16 cellular contexts compared by ENCODE assay signal in the genomic region with DNA sequence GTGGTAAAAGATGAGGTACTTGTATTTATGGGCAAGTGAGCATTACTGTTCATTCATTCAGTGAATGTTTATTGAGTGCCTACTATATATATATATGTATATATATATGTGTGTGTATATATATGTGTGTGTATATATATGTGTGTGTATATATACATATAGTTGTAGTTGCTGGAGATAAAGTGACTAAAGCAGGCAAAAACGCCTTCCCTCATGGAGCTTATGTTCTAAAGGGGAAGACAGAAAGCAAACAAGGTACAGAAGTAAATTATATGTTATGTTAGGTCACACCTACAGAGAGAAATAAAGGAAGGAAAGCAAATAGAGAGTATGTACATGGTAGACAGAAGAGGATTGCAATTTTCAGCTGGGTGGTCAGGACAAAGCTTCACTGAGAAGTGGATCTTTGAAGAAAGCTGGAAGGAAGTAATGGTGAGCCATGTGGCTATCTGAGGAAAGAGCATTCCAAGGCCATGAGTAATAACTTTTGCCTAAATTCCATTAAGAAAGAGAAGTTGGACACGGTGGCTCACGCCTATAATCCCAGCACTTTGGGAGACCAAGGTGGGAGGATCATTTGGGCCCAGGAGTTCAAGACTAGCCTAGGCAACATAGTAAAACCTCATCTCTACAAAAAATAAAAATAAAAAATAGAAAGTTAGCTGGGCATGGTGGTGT. TPM values are rescaled to one million over a fixed set of nuclear protein-coding genes. Genes with fewer than 3 reads are reported as not detected.
DNase-seq lines count a peak whose midpoint lies in the region; ATAC-seq, FAIRE-seq and TF ChIP-seq lines count a peak whose summit lies in the region.
"Had no signal": no experiment of that assay in that cellular context is flagged by ENCODE, and none has a peak within 500 bp of the region (broad histone marks: within the 10 kb centered on the region; RNA-seq: fewer than 3 reads in every experiment).

No MANE protein-coding gene starts in this region.

- TF ChIP-seq EP300 in ovary (IDR thresholded peaks at IDR 0.05), result no peak

- no peaks in the 10 kb centered on the region for H3K79me1 ChIP-seq in IMR-90 (ENCODE audit: low read depth in 1 of 2, low read length in 2 of 2)

- in situ Hi-C loops in IMR-90 (cut with MboI; ENCODE audit: low sequenced_read_pairs) (no loop called here), astrocyte of the spinal cord (cut with HindIII; ENCODE audit: low sequenced_read_pairs) (no loop called here)

- H2AFZ ChIP-seq in IMR-90 (replicated peaks; ENCODE audit: low read length, poor library complexity) (no peak overlapping the region), keratinocyte (ENCODE audit: control insufficient read depth, low read length) (no peak overlapping the region)

- no peaks in the 10 kb centered on the region for H3K4me1 Mint-ChIP-seq in mesothelial cell of epicardium
- H3K4me1 Mint-ChIP-seq: CD4-positive, CD25-positive, alpha-beta regulatory T cell had no signal

- H3K18ac ChIP-seq in IMR-90 (ENCODE audit: low read depth, low read length), result no peak overlapping the region

- peak; percentile 39 for FAIRE-seq in keratinocyte (lab: Jason Lieb, UNC)
- FAIRE-seq: GM19239 had no signal

- intact Hi-C loops in IMR-90 (cut with micrococcal nuclease) (no loop called here), ovary (cut with DNase I) (no loop called here)

- POLR2A ChIA-PET in IMR-90 (lab: Charles Lee; ENCODE audit: unreplicated experiment), result interaction anchor here (0.6 kb wide), 1 partner anchor 334 kb away, joined by 3 read pairs; no protein-coding TSS in a partner anchor

- TF ChIP-seq CTCF in IMR-90 (conservative IDR thresholded peaks at IDR 0.05; ENCODE audit: low read depth, low read length), result no peak
- no peak for TF ChIP-seq CTCF in astrocyte of the spinal cord (IDR thresholded peaks at IDR 0.05; ENCODE audit: low read depth, low read length)
- TF ChIP-seq CTCF in keratinocyte (optimal IDR thresholded peaks at IDR 0.05 in 1 of 3, IDR thresholded peaks at IDR 0.05 in 1 of 3, conservative IDR thresholded peaks at IDR 0.05 in 1 of 3; ENCODE audit: extremely low read depth in 1 of 3, insufficient read depth in 2 of 3, low read length in 3 of 3), result no peak
- TF ChIP-seq CTCF in mesothelial cell of epicardium (IDR thresholded peaks at IDR 0.05; ENCODE audit: unreplicated experiment), result no peak
- TF ChIP-seq CTCF in ovary (IDR thresholded peaks at IDR 0.05), result no peak

- no peaks in the 10 kb centered on the region for H3K36me3 Mint-ChIP-seq in mesothelial cell of epicardium
- H3K36me3 Mint-ChIP-seq: CD4-positive, CD25-positive, alpha-beta regulatory T cell had no signal

- H3K9ac ChIP-seq in IMR-90 (ENCODE audit: low read depth, low read length), result no peak overlapping the region
- no peak overlapping the region for H3K9ac ChIP-seq in keratinocyte (ENCODE audit: control insufficient read depth, extremely low read depth, insufficient read depth, low read length)

- TF ChIP-seq RAD21 in IMR-90 (IDR thresholded peaks at IDR 0.05; ENCODE audit: low read length), result no peak

- TF ChIP-seq POLR2A in IMR-90 (IDR thresholded peaks at IDR 0.05; ENCODE audit: low read depth, low read length) (no peak), ovary (IDR thresholded peaks at IDR 0.05) (no peak)

- H3K9me3 Mint-ChIP-seq in mesothelial cell of epicardium, result no peaks in the 10 kb centered on the region
- H3K9me3 Mint-ChIP-seq: activated T-cell treated with anti-CD3 and anti-CD28 coated beads, Interleukin-2, amount 50 U/mL, for 72 hours had no signal

- H3K27ac Mint-ChIP-seq in mesothelial cell of epicardium, result no peak overlapping the region
- H3K27ac Mint-ChIP-seq: activated T-cell treated with anti-CD3 and anti-CD28 coated beads, Interleukin-2, amount 50 U/mL, for 72 hours; CD4-positive, CD25-positive, alpha-beta regulatory T cell had no signal

- no peak overlapping the region for H3K56ac ChIP-seq in IMR-90 (ENCODE audit: extremely low read depth, insufficient read depth, low read length)

- no peak overlapping the region for H4K91ac ChIP-seq in IMR-90 (ENCODE audit: insufficient read depth, low read depth, low read length)

- no peak overlapping the region for H4K5ac ChIP-seq in IMR-90 (ENCODE audit: low read depth, low read length)

- no CpG with 5 or more reads among the region's 3 CpGs for WGBS in IMR-90 (ENCODE audit: extremely low coverage in 2 of 2, insufficient read length in 1 of 2), 2 experiments
- WGBS in ovary, 3 donors, result 39 to 53% (median 49%) methylated on average over 3 of the region's 3 CpGs

- H2BK20ac ChIP-seq in IMR-90 (ENCODE audit: low read depth, low read length), result peak overlapping the region; percentile 22; the same call in 1 of the 2 replicates

- H3K9me3 ChIP-seq in IMR-90 (ENCODE audit: control insufficient read depth, insufficient read depth, low read length), result no peaks in the 10 kb centered on the region
- H3K9me3 ChIP-seq in keratinocyte (ENCODE audit: control insufficient read depth, low read depth, low read length), result no peaks in the 10 kb centered on the region
- no peaks in the 10 kb centered on the region for H3K9me3 ChIP-seq in ovary
- H3K9me3 ChIP-seq: esophagus muscularis mucosa had no signal

- H4K8ac ChIP-seq in IMR-90 (ENCODE audit: low read depth in 2 of 2, low read length in 2 of 2), result no peak overlapping the region

- H3K36me3 ChIP-seq in IMR-90 (ENCODE audit: control insufficient read depth, insufficient read depth, low read length), result no peaks in the 10 kb centered on the region
- H3K36me3 ChIP-seq in keratinocyte (ENCODE audit: control insufficient read depth in 2 of 2, extremely low read depth in 1 of 2, insufficient read depth in 2 of 2, low read length in 2 of 2), result no peaks in the 10 kb centered on the region
- H3K36me3 ChIP-seq in ovary, result no peaks in the 10 kb centered on the region
- H3K36me3 ChIP-seq: esophagus muscularis mucosa had no signal

- H3K27me3 ChIP-seq in IMR-90 (ENCODE audit: control insufficient read depth, insufficient read depth, low read length), result no peaks in the 10 kb centered on the region
- H3K27me3 ChIP-seq in keratinocyte (ENCODE audit: control insufficient read depth, extremely low read depth, insufficient read depth, low read length), result no peaks in the 10 kb centered on the region
- no peaks in the 10 kb centered on the region for H3K27me3 ChIP-seq in ovary
- H3K27me3 ChIP-seq: esophagus muscularis mucosa had no signal

- ATAC-seq in IMR-90 (ENCODE audit: low read depth), result peak; percentile 71
- ATAC-seq: activated CD4-positive, CD25-positive, alpha-beta regulatory T cell treated with anti-CD3 and anti-CD28 coated beads, Interleukin-2, amount 50 U/mL, for 24 hours; activated T-cell treated with anti-CD3 and anti-CD28 coated beads, Interleukin-2, amount 50 U/mL, for 72 hours; left colon had no signal

- no peak overlapping the region for H3K23ac ChIP-seq in IMR-90 (ENCODE audit: low read depth, low read length)

- no peak overlapping the region for H2BK5ac ChIP-seq in IMR-90 (ENCODE audit: low read depth, low read length, poor library complexity, severe bottlenecking)

- H3K4ac ChIP-seq in IMR-90 (ENCODE audit: low read depth, low read length), result no peak overlapping the region; the same call in 1 of the 2 replicates

- peak overlapping the region; percentile 7; the same call in 1 of the 2 replicates for H2BK120ac ChIP-seq in IMR-90 (ENCODE audit: low read depth, low read length)

- no peaks in the 10 kb centered on the region for H3K27me3 Mint-ChIP-seq in mesothelial cell of epicardium (ENCODE audit: low read depth)

- H3K9me1 ChIP-seq in IMR-90 (ENCODE audit: insufficient read depth, low read length), result 0 out of 2 replicates have a peak, but pooled peaks cover 3% of the 10 kb centered on the region
- no peaks in the 10 kb centered on the region for H3K9me1 ChIP-seq in keratinocyte (ENCODE audit: control insufficient read depth, extremely low read depth, insufficient read depth, low read length)

- H4K20me1 ChIP-seq in IMR-90 (ENCODE audit: insufficient read depth, low read length) (no peaks in the 10 kb centered on the region), keratinocyte (ENCODE audit: control insufficient read depth, extremely low read depth, insufficient read depth, low read length) (no peaks in the 10 kb centered on the region)

- H3K4me3 ChIP-seq in IMR-90 (ENCODE audit: insufficient read depth, low read depth, low read length) (no peak overlapping the region), astrocyte of the spinal cord (ENCODE audit: low read depth, low read length) (no peak overlapping the region), keratinocyte (ENCODE audit: control insufficient read depth in 2 of 3, extremely low read depth in 1 of 3, insufficient read depth in 2 of 3, low read depth in 1 of 3, low read length in 3 of 3) (no peak overlapping the region), ovary (no peak overlapping the region)
- H3K4me3 ChIP-seq: esophagus muscularis mucosa had no signal

- H3K4me2 ChIP-seq in IMR-90 (ENCODE audit: low read depth, low read length) (no peak overlapping the region), keratinocyte (ENCODE audit: control insufficient read depth, extremely low read depth, insufficient read depth, low read depth, low read length) (no peak overlapping the region)

- H2AK5ac ChIP-seq in IMR-90 (ENCODE audit: low read depth, low read length), result no peak overlapping the region

- DNase-seq in AG08396 (ENCODE audit: low spot score), result peak; percentile 55
- peak; percentile 83 for DNase-seq in IMR-90
- peak; percentile 72 for DNase-seq in astrocyte of the spinal cord (ENCODE audit: low read depth, low spot score)
- DNase-seq in keratinocyte (ENCODE audit: low read depth, low spot score), result peak; percentile 15
- no peak for DNase-seq in stimulated activated CD4-positive, alpha-beta T cell treated with anti-CD3 and anti-CD28 coated beads, Interleukin-1b, Interleukin-23, amount 100 ng/mL, for 48 hours
- no peak for DNase-seq in NCI-H146 (lab: John Stamatoyannopoulos, UW)
- no peak for DNase-seq in mesothelial cell of epicardium (ENCODE audit: low spot score in 2 of 2, unreplicated experiment in 2 of 2)
- DNase-seq in ovary, result no peak
- DNase-seq: activated T-cell treated with anti-CD3 and anti-CD28 coated beads, Interleukin-2, amount 50 U/mL, for 72 hours; CD4-positive, CD25-positive, alpha-beta regulatory T cell; left colon; stimulated activated CD4-positive, alpha-beta T cell treated with anti-CD3 and anti-CD28 coated beads, Interleukin-15, amount 100 ng/mL, for 24 hours had no signal

- H3K14ac ChIP-seq in IMR-90 (replicated peaks; ENCODE audit: low read depth, low read length), result no peak overlapping the region; the same call in 1 of the 2 replicates

- no peak overlapping the region for H2AK9ac ChIP-seq in IMR-90 (replicated peaks; ENCODE audit: low read depth, low read length, poor library complexity)

- no peak overlapping the region for H3K4me3 Mint-ChIP-seq in mesothelial cell of epicardium
- H3K4me3 Mint-ChIP-seq: activated T-cell treated with anti-CD3 and anti-CD28 coated beads, Interleukin-2, amount 50 U/mL, for 72 hours; CD4-positive, CD25-positive, alpha-beta regulatory T cell had no signal

- CTCF ChIA-PET in IMR-90 (lab: Yijun Ruan, JAX), result no interaction called here

- H3K27ac ChIP-seq in IMR-90 (ENCODE audit: insufficient read depth, low read length) (no peak overlapping the region), keratinocyte (ENCODE audit: control insufficient read depth, insufficient read depth, low read length) (no peak overlapping the region), ovary (no peak overlapping the region)
- H3K27ac ChIP-seq: esophagus muscularis mucosa had no signal

- H3K79me2 ChIP-seq in keratinocyte (ENCODE audit: control insufficient read depth, insufficient read depth, low read length), result no peaks in the 10 kb centered on the region

- dilution Hi-C loops in IMR-90 (cut with HindIII; ENCODE audit: low sequenced_read_pairs, unreplicated experiment) (no loop called here), keratinocyte (cut with MboI; ENCODE audit: extremely low pct_ligation_motif_present, low sequenced_read_pairs) (no loop called here)

- H3K4me1 ChIP-seq in IMR-90 (ENCODE audit: control insufficient read depth, insufficient read depth, low read length) (no peaks in the 10 kb centered on the region), keratinocyte (ENCODE audit: control insufficient read depth, extremely low read depth, insufficient read depth, low read length) (peaks cover 7% of the 10 kb centered on the region), ovary (ENCODE audit: insufficient read depth) (no peaks in the 10 kb centered on the region)

- no peak overlapping the region for H2BK15ac ChIP-seq in IMR-90 (ENCODE audit: low read depth, low read length)

- no TSS peak for BruUV-seq in IMR-90 (replicated peaks; lab: Mats Ljungman, UMichigan)

RNA-seq across cellular contexts. Expression of a gene that starts 33.5 kb away (rescaled TPM):
- total RNA-seq in IMR-90 (2012; rRNA removed), result 0.28 and 0.36 TPM in 2 replicates
- polyA plus RNA-seq in IMR-90 (2012; rRNA removed), result 0.14 and 0.17 TPM in 2 replicates
- polyA plus RNA-seq in IMR-90 (2012; cell fraction: cytosol; rRNA removed), result 0.05 and 0.08 TPM in 2 replicates
- 0.16 and 0.32 TPM in 2 replicates for polyA plus RNA-seq in IMR-90 (2012; cell fraction: nucleus; rRNA removed; ENCODE audit: low replicate concordance)
- 0.03 TPM in 1 of 3 replicates, not detected in the others for polyA plus RNA-seq in keratinocyte
- not detected for polyA plus RNA-seq in keratinocyte (2011; ENCODE audit: low read depth)
- 0.03 and 0.04 TPM in 2 replicates for polyA plus RNA-seq in keratinocyte (2011; cell fraction: cytosol; rRNA removed)
- 0.08 TPM in 2 replicates for polyA plus RNA-seq in keratinocyte (2011; cell fraction: nucleus; rRNA removed)
- polyA plus RNA-seq in keratinocyte (2012; ENCODE audit: low replicate concordance), result 0.03 TPM in 1 of 2 replicates, not detected in the other
- polyA minus RNA-seq in keratinocyte, result 0.06 TPM in 1 of 3 replicates, not detected in the others
- not detected for polyA minus RNA-seq in keratinocyte (2011; cell fraction: cytosol; rRNA and poly(A)+ RNA removed)
- not detected in 2 replicates for polyA minus RNA-seq in keratinocyte (2011; cell fraction: nucleus; rRNA and poly(A)+ RNA removed)
- not detected in 3 replicates for total RNA-seq in mesothelial cell of epicardium
- under 1 TPM in 3 of 7 donors, not detected in 4; 0.05 to 0.40 (median 0.23) TPM for total RNA-seq in ovary
- polyA plus RNA-seq in ovary, result under 1 TPM in 1 of 2 donors, not detected in 1; 0.10 TPM
- total RNA-seq: activated T-cell treated with anti-CD3 and anti-CD28 coated beads, Interleukin-2, amount 50 U/mL, for 72 hours; CD4-positive, CD25-positive, alpha-beta regulatory T cell had no signal
- polyA plus RNA-seq: CD4-positive, CD25-positive, alpha-beta regulatory T cell had no signal

RNA-seq across cellular contexts. Expression of a gene that starts 53.9 kb away (rescaled TPM):
- 1.9 and 2.0 TPM in 2 replicates for total RNA-seq in IMR-90 (2012; rRNA removed)
- 6.2 and 6.6 TPM in 2 replicates for polyA plus RNA-seq in IMR-90 (2012; rRNA removed)
- polyA plus RNA-seq in IMR-90 (2012; cell fraction: cytosol; rRNA removed), result 3.6 and 12.7 TPM in 2 replicates
- polyA plus RNA-seq in IMR-90 (2012; cell fraction: nucleus; rRNA removed; ENCODE audit: low replicate concordance), result 19.1 and 30.0 TPM in 2 replicates
- polyA plus RNA-seq in keratinocyte, result 4.3 to 7.5 TPM (median 5.3 TPM) in 3 replicates
- polyA plus RNA-seq in keratinocyte (2011; ENCODE audit: low read depth), result 5.0 TPM
- 3.5 and 4.5 TPM in 2 replicates for polyA plus RNA-seq in keratinocyte (2011; cell fraction: cytosol; rRNA removed)
- 12.6 and 13.2 TPM in 2 replicates for polyA plus RNA-seq in keratinocyte (2011; cell fraction: nucleus; rRNA removed)
- polyA plus RNA-seq in keratinocyte (2012; ENCODE audit: low replicate concordance), result 10.8 and 23.3 TPM in 2 replicates
- 9.1 to 24.4 TPM (median 10.9 TPM) in 3 replicates for polyA minus RNA-seq in keratinocyte
- 12.3 TPM for polyA minus RNA-seq in keratinocyte (2011; cell fraction: cytosol; rRNA and poly(A)+ RNA removed)
- 11.6 TPM in 2 replicates for polyA minus RNA-seq in keratinocyte (2011; cell fraction: nucleus; rRNA and poly(A)+ RNA removed)
- 28.4 to 30.9 TPM (median 29.5 TPM) in 3 replicates for total RNA-seq in mesothelial cell of epicardium
- 10 to 100 TPM in 1 of 7 donors, 1 to 10 TPM in 6; 1.1 to 74.1 (median 4.6) TPM for total RNA-seq in ovary
- 10 to 100 TPM in 1 of 2 donors, 1 to 10 TPM in 1; 2.1 to 14.1 TPM for polyA plus RNA-seq in ovary

RNA-seq across cellular contexts. Expression of a gene that starts 56.3 kb away (rescaled TPM):
- total RNA-seq in IMR-90 (2012; rRNA removed) (not detected in 2 replicates), mesothelial cell of epicardium (not detected in 3 replicates), ovary (not detected)
- polyA plus RNA-seq in IMR-90 (2012; rRNA removed) (not detected in 2 replicates), keratinocyte (not detected in 3 replicates), ovary (not detected)
- polyA plus RNA-seq in IMR-90 (2012; cell fraction: cytosol; rRNA removed), result not detected in 2 replicates
- not detected in 2 replicates for polyA plus RNA-seq in IMR-90 (2012; cell fraction: nucleus; rRNA removed; ENCODE audit: low replicate concordance)
- polyA plus RNA-seq in keratinocyte (2011; ENCODE audit: low read depth), result not detected
- polyA plus RNA-seq in keratinocyte (2011; cell fraction: cytosol; rRNA removed), result not detected in 2 replicates
- polyA plus RNA-seq in keratinocyte (2011; cell fraction: nucleus; rRNA removed), result not detected in 2 replicates
- polyA plus RNA-seq in keratinocyte (2012; ENCODE audit: low replicate concordance), result not detected in 2 replicates
- not detected in 3 replicates for polyA minus RNA-seq in keratinocyte
- not detected for polyA minus RNA-seq in keratinocyte (2011; cell fraction: cytosol; rRNA and poly(A)+ RNA removed)
- not detected in 2 replicates for polyA minus RNA-seq in keratinocyte (2011; cell fraction: nucleus; rRNA and poly(A)+ RNA removed)
- total RNA-seq: activated T-cell treated with anti-CD3 and anti-CD28 coated beads, Interleukin-2, amount 50 U/mL, for 72 hours; CD4-positive, CD25-positive, alpha-beta regulatory T cell; esophagus muscularis mucosa; left colon; urinary bladder had no signal
- polyA plus RNA-seq: CD4-positive, CD25-positive, alpha-beta regulatory T cell; urinary bladder had no signal

Comparison
In these comparisons a context has a peak if more than half of its experiments do, and no peak if none do; other contexts are left out.
1. DNase-seq: peak in AG08396 (single experiment), IMR-90 (single experiment), astrocyte of the spinal cord (single experiment) and keratinocyte (single experiment); none in stimulated activated CD4-positive, alpha-beta T cell treated with anti-CD3 and anti-CD28 coated beads, Interleukin-1b, Interleukin-23, amount 100 ng/mL, for 48 hours (single experiment), NCI-H146 (single experiment), mesothelial cell of epicardium (0 of 2) and ovary (0 of 5).